In the genomic region with DNA sequence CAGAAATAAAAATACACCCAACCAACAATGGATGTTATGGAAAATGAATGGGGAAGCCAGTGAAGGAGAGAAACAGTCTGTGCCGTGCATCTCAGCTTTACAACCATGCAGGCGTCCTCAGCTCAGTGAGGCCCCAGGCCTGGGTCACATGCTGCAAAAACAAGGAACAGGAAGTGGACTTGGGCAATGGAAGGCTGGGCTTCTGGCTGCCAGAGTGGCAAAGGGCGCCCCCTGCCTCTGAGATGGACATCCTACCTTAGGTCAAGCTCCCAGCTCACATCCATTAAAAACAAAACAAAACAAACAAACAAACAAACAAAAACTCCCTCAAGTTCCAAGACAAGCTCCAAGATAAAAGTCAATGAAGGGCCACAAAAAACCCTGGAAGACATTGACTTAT, we compare ENCODE assay signal across 8 cellular contexts. TPM values are rescaled to one million over a fixed set of nuclear protein-coding genes. Genes with fewer than 3 reads are reported as not detected.
A peak's percentile ranks its signal among the peaks of the same experiment; 100 is the strongest.
DNase-seq lines count a peak whose midpoint lies in the region; ATAC-seq and TF ChIP-seq lines count a peak whose summit lies in the region.

No MANE protein-coding gene starts in this region.

- no peaks in the 10 kb centered on the region for H3K4me1 Mint-ChIP-seq in activated B cell treated with CpG ODN at 0.5 μM for 24 hours

- peaks cover 71% of the 10 kb centered on the region for H3K36me3 Mint-ChIP-seq in activated B cell treated with CpG ODN at 0.5 μM for 24 hours (ENCODE audit: low read depth)

- intact Hi-C loops in activated B cell treated with CpG ODN at 0.5 μM for 24 hours (cut with micrococcal nuclease) = loop anchor here (2.0 kb wide), 1 partner anchor 154 kb away; no protein-coding TSS in a partner anchor
- intact Hi-C loops in left ventricle myocardium superior (cut with micrococcal nuclease) = no loop called here

- no peak overlapping the region for H3K4me3 Mint-ChIP-seq in activated B cell treated with CpG ODN at 0.5 μM for 24 hours

- ATAC-seq in activated B cell treated with CpG ODN at 0.5 μM for 24 hours (ENCODE audit: low read depth) (peak; percentile 28), left ventricle myocardium superior (peak; percentile 34), HG02884 (IDR thresholded peaks at IDR 0.05; ENCODE audit: unreplicated experiment) (no peak)

- H3K9me3 Mint-ChIP-seq in activated B cell treated with CpG ODN at 0.5 μM for 24 hours = no peaks in the 10 kb centered on the region

- no peaks in the 10 kb centered on the region for H3K27me3 Mint-ChIP-seq in activated B cell treated with CpG ODN at 0.5 μM for 24 hours

- peak overlapping the region; percentile 37 for H3K27ac Mint-ChIP-seq in activated B cell treated with CpG ODN at 0.5 μM for 24 hours

- POLR2A ChIA-PET in activated B cell treated with CpG ODN at 0.5 μM for 24 hours (lab: Charles Lee) = interaction anchor here (0.5 kb wide), 1 partner anchor 30 kb away, joined by 3 read pairs; no protein-coding TSS in a partner anchor

- CTCF ChIA-PET in activated B cell treated with CpG ODN at 0.5 μM for 24 hours (lab: Charles Lee) = interaction anchor here (1.4 kb wide), 1 partner anchor 24 kb away, joined by 3 read pairs; no protein-coding TSS in a partner anchor

- no peak for TF ChIP-seq CTCF in activated B cell treated with CpG ODN at 0.5 μM for 24 hours (IDR thresholded peaks at IDR 0.05)

- DNase-seq in activated T-cell treated with anti-CD3 and anti-CD28 coated beads for 24 hours (ENCODE audit: low read depth) = peak; percentile 4
- DNase-seq in activated T-cell treated with anti-CD3 and anti-CD28 coated beads for 4 hours = no peak
- DNase-seq in HT1080 (ENCODE audit: low read depth) = peak; percentile 40
- DNase-seq in activated B cell treated with CpG ODN at 0.5 μM for 24 hours = no peak
- DNase-seq in left ventricle myocardium superior = peak; percentile 56
- DNase-seq in stimulated activated CD8-positive, alpha-beta memory T cell treated with anti-CD3 and anti-CD28 coated beads, Interleukin-2, amount 100 ng/mL, for 48 hours (ENCODE audit: low read depth in 2 of 2) = peak; percentile 23 to 30
- no peak for DNase-seq in activated effector memory CD4-positive, alpha-beta T cell treated with anti-CD3 and anti-CD28 coated beads, Interleukin-2, amount 50 U/mL, for 16 hours

RNA-seq across cellular contexts. Expression of gene AFAP1L2, which starts 54.7 kb away (rescaled TPM):
- 1.2 and 1.8 TPM in 2 replicates for total RNA-seq in HT1080 (2014; rRNA removed; shearing (Covaris generic))
- 0.27 and 0.55 TPM in 2 replicates for polyA plus RNA-seq in HT1080 (2015; cell fraction: cytosol; rRNA removed)
- polyA plus RNA-seq in HT1080 (2015; cell fraction: nucleus; rRNA removed) = 0.60 and 1.1 TPM in 2 replicates
- total RNA-seq in activated B cell treated with CpG ODN at 0.5 μM for 24 hours = 0.89 and 1.3 TPM in 2 replicates
- total RNA-seq in left ventricle myocardium superior = 4.5 TPM

Comparison
In these comparisons a context has a peak if more than half of its experiments do, and no peak if none do; other contexts are left out.
1. DNase-seq: peak in activated T-cell treated with anti-CD3 and anti-CD28 coated beads for 24 hours (single experiment), HT1080 (single experiment), left ventricle myocardium superior (single experiment) and stimulated activated CD8-positive, alpha-beta memory T cell treated with anti-CD3 and anti-CD28 coated beads, Interleukin-2, amount 100 ng/mL, for 48 hours (2 of 2); none in activated T-cell treated with anti-CD3 and anti-CD28 coated beads for 4 hours (single experiment), activated B cell treated with CpG ODN at 0.5 μM for 24 hours (single experiment) and activated effector memory CD4-positive, alpha-beta T cell treated with anti-CD3 and anti-CD28 coated beads, Interleukin-2, amount 50 U/mL, for 16 hours (single experiment).